8 cellular contexts compared by ENCODE assay signal in genomic region chr3:12135029-12135634, GRCh38. TPM values are rescaled to one million over a fixed set of nuclear protein-coding genes. Genes with fewer than 3 reads are reported as not detected.
DNase-seq lines count a peak whose midpoint lies in the region; ATAC-seq and TF ChIP-seq lines count a peak whose summit lies in the region.

No MANE protein-coding gene starts in this region.

- no peaks in the 10 kb centered on the region for H3K36me3 Mint-ChIP-seq in activated B cell treated with CpG ODN at 0.5 μM for 24 hours (ENCODE audit: low read depth)

- H3K27me3 Mint-ChIP-seq in activated B cell treated with CpG ODN at 0.5 μM for 24 hours: peaks cover 17% of the 10 kb centered on the region

- no peak overlapping the region for H3K4me3 Mint-ChIP-seq in activated B cell treated with CpG ODN at 0.5 μM for 24 hours

- TF ChIP-seq CTCF in LNCaP clone FGC (IDR thresholded peaks at IDR 0.05; ENCODE audit: control insufficient read depth, extremely low read depth, insufficient read depth): peak; percentile 91
- TF ChIP-seq CTCF in activated B cell treated with CpG ODN at 0.5 μM for 24 hours (IDR thresholded peaks at IDR 0.05): peak; percentile 33

- H3K27ac Mint-ChIP-seq in activated B cell treated with CpG ODN at 0.5 μM for 24 hours: no peak overlapping the region

- peak; percentile 4 for DNase-seq in NCI-H1436 (lab: John Stamatoyannopoulos, UW)
- no peak for DNase-seq in NCI-H1436 treated with DMSO at 0.1 percent for 48 hours (lab: John Stamatoyannopoulos, UW)
- DNase-seq in H4 (ENCODE audit: low spot score): peak; percentile 66
- no peak for DNase-seq in LNCaP clone FGC (ENCODE audit: low read depth)
- peak; percentile 34 for DNase-seq in activated B cell treated with CpG ODN at 0.5 μM for 24 hours
- DNase-seq in central memory CD4-positive, alpha-beta T cell: peak; percentile 29
- DNase-seq in left lobe of liver (ENCODE audit: low spot score): peak; percentile 72
- peak; percentile 26 to 68 (median 43) for DNase-seq in stimulated activated CD4-positive, alpha-beta T cell treated with anti-CD3 and anti-CD28 coated beads, TNF-alpha, amount 100 ng/mL, for 24 hours (ENCODE audit: low read depth in 3 of 3)

- no peaks in the 10 kb centered on the region for H3K4me1 Mint-ChIP-seq in activated B cell treated with CpG ODN at 0.5 μM for 24 hours

- intact Hi-C loops in activated B cell treated with CpG ODN at 0.5 μM for 24 hours (cut with micrococcal nuclease): loop anchor here (1.0 to 5.0 kb wide), 2 partner anchors 345 to 587 kb away; no protein-coding TSS in a partner anchor

- H3K9me3 Mint-ChIP-seq in activated B cell treated with CpG ODN at 0.5 μM for 24 hours: no peaks in the 10 kb centered on the region

- no peak overlapping the region for H3K4me3 ChIP-seq in LNCaP clone FGC (ENCODE audit: low read depth, low read length)

- CTCF ChIA-PET in activated B cell treated with CpG ODN at 0.5 μM for 24 hours (lab: Charles Lee): interaction anchor here (0.6 to 6.2 kb wide), 8 partner anchors 12 to 585 kb away, joined by 3 to 116 read pairs (median 6); no protein-coding TSS in a partner anchor

- ATAC-seq in activated B cell treated with CpG ODN at 0.5 μM for 24 hours (ENCODE audit: low read depth): peak; percentile 77
- ATAC-seq in left lobe of liver: peak; percentile 98

- POLR2A ChIA-PET in activated B cell treated with CpG ODN at 0.5 μM for 24 hours (lab: Charles Lee): interaction anchor here (1.1 kb wide), 1 partner anchor 349 kb away, joined by 4 read pairs; the partner anchor contains the start of gene TSEN2

RNA-seq across cellular contexts. Expression of gene TIMP4, which starts 23.6 kb away (rescaled TPM):
- total RNA-seq in H4 (2014; rRNA removed; shearing (Covaris generic)): 0.52 and 1.1 TPM in 2 replicates
- total RNA-seq in activated B cell treated with CpG ODN at 0.5 μM for 24 hours: not detected in 2 replicates
- total RNA-seq in left lobe of liver: 0.53 TPM

Comparison
In these comparisons a context has a peak if more than half of its experiments do, and no peak if none do; other contexts are left out.
1. DNase-seq: peak in NCI-H1436 (single experiment), H4 (single experiment), activated B cell treated with CpG ODN at 0.5 μM for 24 hours (single experiment), central memory CD4-positive, alpha-beta T cell (single experiment), left lobe of liver (single experiment) and stimulated activated CD4-positive, alpha-beta T cell treated with anti-CD3 and anti-CD28 coated beads, TNF-alpha, amount 100 ng/mL, for 24 hours (3 of 3); none in NCI-H1436 treated with DMSO at 0.1 percent for 48 hours (single experiment) and LNCaP clone FGC (single experiment).